8 cellular contexts compared by ENCODE assay signal in genomic region chr4:70714488-70714887, GRCh38. TPM values are rescaled to one million over a fixed set of nuclear protein-coding genes. Genes with fewer than 3 reads are reported as not detected.
DNase-seq lines count a peak whose midpoint lies in the region; ATAC-seq, FAIRE-seq and TF ChIP-seq lines count a peak whose summit lies in the region.

No MANE protein-coding gene starts in this region.

- TF ChIP-seq CTCF in keratinocyte (optimal IDR thresholded peaks at IDR 0.05 in 1 of 3, IDR thresholded peaks at IDR 0.05 in 1 of 3, conservative IDR thresholded peaks at IDR 0.05 in 1 of 3; ENCODE audit: extremely low read depth in 1 of 3, insufficient read depth in 2 of 3, low read length in 3 of 3) (no peak), esophagus muscularis mucosa (IDR thresholded peaks at IDR 0.05) (no peak)

- H3K4me1 ChIP-seq in keratinocyte (ENCODE audit: control insufficient read depth, extremely low read depth, insufficient read depth, low read length) (peaks cover 22% of the 10 kb centered on the region), esophagus muscularis mucosa (peaks cover 9 to 19% (median 13%) of the 10 kb centered on the region in 4 donors), aorta (ENCODE audit: control insufficient read depth in 1 of 2, insufficient read depth in 2 of 2, low read length in 2 of 2) (no peaks in the 10 kb centered on the region)
- peaks cover 9% of the 10 kb centered on the region for H3K4me1 ChIP-seq in CD8-positive, alpha-beta memory T cell (ENCODE audit: insufficient read depth, low read length)

- no peaks in the 10 kb centered on the region for H3K27me3 Mint-ChIP-seq in CD8-positive, alpha-beta memory T cell

- peak overlapping the region; percentile 54 for H3K4me2 ChIP-seq in keratinocyte (ENCODE audit: control insufficient read depth, extremely low read depth, insufficient read depth, low read depth, low read length)

- ATAC-seq in GM18511 (IDR thresholded peaks at IDR 0.05; ENCODE audit: unreplicated experiment), result peak; percentile 62
- ATAC-seq in GM21576 (IDR thresholded peaks at IDR 0.05; ENCODE audit: unreplicated experiment), result peak; percentile 57
- ATAC-seq in HG03280 (IDR thresholded peaks at IDR 0.05; ENCODE audit: unreplicated experiment), result peak; percentile 60
- no peak for ATAC-seq in aorta (ENCODE audit: low FRiP score)

- H3K27ac ChIP-seq in keratinocyte (ENCODE audit: control insufficient read depth, insufficient read depth, low read length), result peak overlapping the region; percentile 1
- H3K27ac ChIP-seq in esophagus muscularis mucosa (replicated peaks in 1 of 4), result no peak overlapping the region
- H3K27ac ChIP-seq in CD8-positive, alpha-beta memory T cell (ENCODE audit: low read depth, low read length), result no peak overlapping the region
- no peak overlapping the region for H3K27ac ChIP-seq in aorta (ENCODE audit: low read depth in 1 of 2, low read length in 2 of 2)

- TF ChIP-seq POLR2A in esophagus muscularis mucosa (IDR thresholded peaks at IDR 0.05; ENCODE audit: low read depth), result no peak

- no peak for TF ChIP-seq EP300 in esophagus muscularis mucosa (IDR thresholded peaks at IDR 0.05)

- dilution Hi-C loops in keratinocyte (cut with MboI; ENCODE audit: extremely low pct_ligation_motif_present, low sequenced_read_pairs), result no loop called here

- no peak overlapping the region for H3K9ac ChIP-seq in keratinocyte (ENCODE audit: control insufficient read depth, extremely low read depth, insufficient read depth, low read length)

- no peak for DNase-seq in keratinocyte (ENCODE audit: low read depth, low spot score)
- DNase-seq in esophagus muscularis mucosa (ENCODE audit: extremely low spot score), result no peak
- DNase-seq in CD8-positive, alpha-beta memory T cell, result no peak
- DNase-seq in effector CD8-positive, alpha-beta T cell (lab: John Stamatoyannopoulos, UW), result no peak
- no peak for DNase-seq in aorta

- H3K4me1 Mint-ChIP-seq in CD8-positive, alpha-beta memory T cell, result peaks cover 19 to 63% (median 41%) of the 10 kb centered on the region in 3 donors

- 93% methylated on average over 2 of the region's 2 CpGs for WGBS in esophagus muscularis mucosa
- WGBS in aorta, 2 donors, result 95 to 97% methylated on average over 2 of the region's 2 CpGs

- H3K9me3 ChIP-seq in keratinocyte (ENCODE audit: control insufficient read depth, low read depth, low read length), result no peaks in the 10 kb centered on the region
- no peaks in the 10 kb centered on the region for H3K9me3 ChIP-seq in esophagus muscularis mucosa
- H3K9me3 ChIP-seq in CD8-positive, alpha-beta memory T cell (ENCODE audit: low read length), result no peaks in the 10 kb centered on the region
- H3K9me3 ChIP-seq in aorta (ENCODE audit: control insufficient read depth, low read length), result no peaks in the 10 kb centered on the region

- H3K4me3 ChIP-seq in keratinocyte (ENCODE audit: control insufficient read depth in 2 of 3, extremely low read depth in 1 of 3, insufficient read depth in 2 of 3, low read depth in 1 of 3, low read length in 3 of 3) (no peak overlapping the region), esophagus muscularis mucosa (no peak overlapping the region), aorta (ENCODE audit: low read length in 2 of 2) (no peak overlapping the region)
- no peak overlapping the region for H3K4me3 ChIP-seq in CD8-positive, alpha-beta memory T cell (ENCODE audit: low read length)

- H3K9me1 ChIP-seq in keratinocyte (ENCODE audit: control insufficient read depth, extremely low read depth, insufficient read depth, low read length), result no peaks in the 10 kb centered on the region

- no peak overlapping the region for H3K27ac Mint-ChIP-seq in CD8-positive, alpha-beta memory T cell

- no peaks in the 10 kb centered on the region for H4K20me1 ChIP-seq in keratinocyte (ENCODE audit: control insufficient read depth, extremely low read depth, insufficient read depth, low read length)

- POLR2A ChIA-PET in CD8-positive, alpha-beta memory T cell (lab: Charles Lee), result no interaction called here

- H3K36me3 ChIP-seq in keratinocyte (ENCODE audit: control insufficient read depth in 2 of 2, extremely low read depth in 1 of 2, insufficient read depth in 2 of 2, low read length in 2 of 2), result no peaks in the 10 kb centered on the region
- no peaks in the 10 kb centered on the region for H3K36me3 ChIP-seq in esophagus muscularis mucosa
- no peaks in the 10 kb centered on the region for H3K36me3 ChIP-seq in CD8-positive, alpha-beta memory T cell (ENCODE audit: insufficient read depth, low read length)
- no peaks in the 10 kb centered on the region for H3K36me3 ChIP-seq in aorta (ENCODE audit: control insufficient read depth in 1 of 2, insufficient read depth in 2 of 2, low read length in 1 of 2)

- peaks cover 28% of the 10 kb centered on the region for H3K79me2 ChIP-seq in keratinocyte (ENCODE audit: control insufficient read depth, insufficient read depth, low read length)

- H3K27me3 ChIP-seq in keratinocyte (ENCODE audit: control insufficient read depth, extremely low read depth, insufficient read depth, low read length) (no peaks in the 10 kb centered on the region), esophagus muscularis mucosa (no peaks in the 10 kb centered on the region), aorta (ENCODE audit: control insufficient read depth in 1 of 2, insufficient read depth in 2 of 2, low read length in 1 of 2) (no peaks in the 10 kb centered on the region)
- no peaks in the 10 kb centered on the region for H3K27me3 ChIP-seq in CD8-positive, alpha-beta memory T cell (ENCODE audit: insufficient read depth, low read length, poor library complexity, severe bottlenecking)

- intact Hi-C loops in esophagus muscularis mucosa (cut with DNase I), result no loop called here
- intact Hi-C loops in aorta (cut with DNase I), result no loop called here

- peaks cover 0 to 4% (median 0%) of the 10 kb centered on the region in 3 donors for H3K36me3 Mint-ChIP-seq in CD8-positive, alpha-beta memory T cell

- no peak overlapping the region for H3K4me3 Mint-ChIP-seq in CD8-positive, alpha-beta memory T cell

- no peaks in the 10 kb centered on the region for H3K9me3 Mint-ChIP-seq in CD8-positive, alpha-beta memory T cell

- no peak for FAIRE-seq in keratinocyte (lab: Jason Lieb, UNC)

- no peak overlapping the region for H2AFZ ChIP-seq in keratinocyte (ENCODE audit: control insufficient read depth, low read length)

- CTCF ChIA-PET in CD8-positive, alpha-beta memory T cell (lab: Charles Lee), result interaction anchor here (0.9 to 1.7 kb wide), 2 partner anchors 9 to 21 kb away, joined by 3 to 5 read pairs; no protein-coding TSS in a partner anchor

RNA-seq across cellular contexts. Expression of gene RUFY3, which starts 7.3 kb away (rescaled TPM):
- polyA plus RNA-seq in keratinocyte (9.4 to 18.9 TPM (median 18.5 TPM) in 3 replicates), aorta (10 to 100 TPM in 1 of 2 donors, 1 to 10 TPM in 1; 7.4 to 35.7 TPM)
- polyA plus RNA-seq in keratinocyte (2011; ENCODE audit: low read depth), result 100 TPM
- polyA plus RNA-seq in keratinocyte (2011; cell fraction: cytosol; rRNA removed), result 7.0 and 8.5 TPM in 2 replicates
- polyA plus RNA-seq in keratinocyte (2011; cell fraction: nucleus; rRNA removed), result 33.4 and 39.0 TPM in 2 replicates
- 10.6 and 24.3 TPM in 2 replicates for polyA plus RNA-seq in keratinocyte (2012; ENCODE audit: low replicate concordance)
- polyA minus RNA-seq in keratinocyte, result 4.5 to 12.7 TPM (median 6.1 TPM) in 3 replicates
- polyA minus RNA-seq in keratinocyte (2011; cell fraction: cytosol; rRNA and poly(A)+ RNA removed), result 8.6 TPM
- 16.0 and 36.1 TPM in 2 replicates for polyA minus RNA-seq in keratinocyte (2011; cell fraction: nucleus; rRNA and poly(A)+ RNA removed)
- total RNA-seq in esophagus muscularis mucosa (10 to 100 TPM; 30.5 to 51.9 (median 33.2) TPM), aorta (10 to 100 TPM; 48.5 to 96.9 TPM)
- total RNA-seq in CD8-positive, alpha-beta memory T cell, result 10 to 100 TPM; 13.8 to 14.8 TPM
- 10.4 TPM for polyA plus RNA-seq in CD8-positive, alpha-beta memory T cell

RNA-seq across cellular contexts. Expression of gene UTP3, which starts 26.2 kb away (rescaled TPM):
- polyA plus RNA-seq in keratinocyte (17.0 to 27.7 TPM (median 18.5 TPM) in 3 replicates), aorta (10 to 100 TPM; 17.6 to 22.9 TPM)
- 32.6 TPM for polyA plus RNA-seq in keratinocyte (2011; ENCODE audit: low read depth)
- 24.7 and 30.0 TPM in 2 replicates for polyA plus RNA-seq in keratinocyte (2011; cell fraction: cytosol; rRNA removed)
- 39.7 and 51.2 TPM in 2 replicates for polyA plus RNA-seq in keratinocyte (2011; cell fraction: nucleus; rRNA removed)
- polyA plus RNA-seq in keratinocyte (2012; ENCODE audit: low replicate concordance), result 25.2 and 47.4 TPM in 2 replicates
- polyA minus RNA-seq in keratinocyte, result 3.4 to 5.5 TPM (median 4.3 TPM) in 3 replicates
- polyA minus RNA-seq in keratinocyte (2011; cell fraction: cytosol; rRNA and poly(A)+ RNA removed), result 5.6 TPM
- polyA minus RNA-seq in keratinocyte (2011; cell fraction: nucleus; rRNA and poly(A)+ RNA removed), result 6.6 and 10.5 TPM in 2 replicates
- total RNA-seq in esophagus muscularis mucosa (10 to 100 TPM; 19.9 to 31.3 (median 21.8) TPM), aorta (10 to 100 TPM; 22.0 to 25.0 TPM)
- 10 to 100 TPM; 42.5 to 43.4 TPM for total RNA-seq in CD8-positive, alpha-beta memory T cell
- polyA plus RNA-seq in CD8-positive, alpha-beta memory T cell, result 14.9 TPM

RNA-seq across cellular contexts. Expression of gene JCHAIN, which starts 48.2 kb away (rescaled TPM):
- 0.06 TPM in 1 of 3 replicates, not detected in the others for polyA plus RNA-seq in keratinocyte
- not detected for polyA plus RNA-seq in keratinocyte (2011; ENCODE audit: low read depth)
- not detected in 2 replicates for polyA plus RNA-seq in keratinocyte (2011; cell fraction: cytosol; rRNA removed)
- not detected in 2 replicates for polyA plus RNA-seq in keratinocyte (2011; cell fraction: nucleus; rRNA removed)
- polyA plus RNA-seq in keratinocyte (2012; ENCODE audit: low replicate concordance), result not detected in 2 replicates
- not detected in 3 replicates for polyA minus RNA-seq in keratinocyte
- not detected for polyA minus RNA-seq in keratinocyte (2011; cell fraction: cytosol; rRNA and poly(A)+ RNA removed)
- not detected in 2 replicates for polyA minus RNA-seq in keratinocyte (2011; cell fraction: nucleus; rRNA and poly(A)+ RNA removed)
- 10 to 100 TPM in 1 of 4 donors, 1 to 10 TPM in 3; 2.1 to 18.6 (median 3.9) TPM for total RNA-seq in esophagus muscularis mucosa
- total RNA-seq in CD8-positive, alpha-beta memory T cell, result not detected
- polyA plus RNA-seq in CD8-positive, alpha-beta memory T cell, result not detected
- total RNA-seq in aorta, result 10 to 100 TPM in 1 of 2 donors, 1 to 10 TPM in 1; 8.0 to 33.8 TPM
- 10 to 100 TPM in 1 of 2 donors, 1 to 10 TPM in 1; 2.7 to 23.3 TPM for polyA plus RNA-seq in aorta
